ENCODE assay signal across 18 cellular contexts in genomic region chr2:100857915-100858314, GRCh38. TPM values are rescaled to one million over a fixed set of nuclear protein-coding genes. Genes with fewer than 3 reads are reported as not detected.
DNase-seq lines count a peak whose midpoint lies in the region; ATAC-seq, FAIRE-seq and TF ChIP-seq lines count a peak whose summit lies in the region.
"Had no signal": no experiment of that assay in that cellular context is flagged by ENCODE, and none has a peak within 500 bp of the region (broad histone marks: within the 10 kb centered on the region; RNA-seq: fewer than 3 reads in every experiment).

No MANE protein-coding gene starts in this region.

- H2AFZ ChIP-seq in K562 (ENCODE audit: low read depth, low read length), result no peak overlapping the region

- BruUV-seq in K562 (replicated peaks; lab: Mats Ljungman, UMichigan), result no TSS peak

- H3K36me3 ChIP-seq in K562 (ENCODE audit: control insufficient read depth, insufficient read depth, low read length) (no peaks in the 10 kb centered on the region), small intestine (ENCODE audit: control insufficient read depth in 2 of 2, insufficient read depth in 2 of 2, low read length in 2 of 2) (no peaks in the 10 kb centered on the region)
- H3K36me3 ChIP-seq: BLaER1, MG63, spleen had no signal

- no peak overlapping the region for H3K27ac ChIP-seq in K562 (ENCODE audit: extremely low read depth, low read depth, low read length)
- H3K27ac ChIP-seq in small intestine (ENCODE audit: low read depth in 1 of 2, low read length in 1 of 2), result no peak overlapping the region
- H3K27ac ChIP-seq: BLaER1 had no signal

- H4K20me1 ChIP-seq in K562 (replicated peaks; ENCODE audit: control insufficient read depth, insufficient read depth, low read length), result no peaks in the 10 kb centered on the region
- H4K20me1 ChIP-seq: BLaER1 had no signal

- intact Hi-C loops in K562 (cut with micrococcal nuclease), result no loop called here

- WGBS in K562 (ENCODE audit: insufficient coverage, low coverage, missing lambda C conversion rate), result 10% methylated on average over 3 of the region's 3 CpGs
- WGBS in small intestine, 3 donors, result 81 to 93% (median 86%) methylated on average over 3 of the region's 3 CpGs

- no peak overlapping the region for H3K4me2 ChIP-seq in K562 (ENCODE audit: insufficient read depth, low read length)
- H3K4me2 ChIP-seq: BLaER1 had no signal

- H3K79me2 ChIP-seq in K562 (ENCODE audit: control insufficient read depth, insufficient read depth, low read length), result no peaks in the 10 kb centered on the region

- ATAC-seq in K562, result no peak
- ATAC-seq: activated CD4-positive, CD25-positive, alpha-beta regulatory T cell treated with anti-CD3 and anti-CD28 coated beads, Interleukin-2, amount 50 U/mL, for 24 hours; GM12878 had no signal

- H3K9me3 ChIP-seq in K562 (replicated peaks; ENCODE audit: control insufficient read depth, insufficient read depth, low read depth, low read length) (no peaks in the 10 kb centered on the region), small intestine (ENCODE audit: control insufficient read depth, low read depth) (no peaks in the 10 kb centered on the region)
- H3K9me3 ChIP-seq: BLaER1, MG63, spleen had no signal

- no peak for TF ChIP-seq POLR2A in K562 (conservative IDR thresholded peaks at IDR 0.05)

- TF ChIP-seq EP300 in K562 (IDR thresholded peaks at IDR 0.05; ENCODE audit: low read length), result no peak

- TF ChIP-seq CTCF in K562 (IDR thresholded peaks at IDR 0.05 in 2 of 3, conservative IDR thresholded peaks at IDR 0.05 in 1 of 3; ENCODE audit: insufficient read depth in 2 of 3, low read depth in 1 of 3, low read length in 3 of 3) (no peak), foreskin fibroblast (IDR thresholded peaks at IDR 0.05; ENCODE audit: low read depth, low read length) (no peak)

- CTCF ChIA-PET in K562 (lab: Yijun Ruan, JAX; ENCODE audit: low intra/inter-chr PET ratio), result no interaction called here

- H3K9ac ChIP-seq in K562 (ENCODE audit: insufficient read depth in 1 of 2, low read depth in 2 of 2, low read length in 2 of 2), result no peak overlapping the region
- H3K9ac ChIP-seq: BLaER1 had no signal

- H3K27me3 ChIP-seq in K562 (ENCODE audit: control insufficient read depth in 2 of 2, insufficient read depth in 2 of 2, low read length in 2 of 2) (peaks cover 18 to 51% of the 10 kb centered on the region in 2 experiments), small intestine (ENCODE audit: control insufficient read depth in 2 of 2, insufficient read depth in 2 of 2, low read length in 2 of 2) (no peaks in the 10 kb centered on the region)
- H3K27me3 ChIP-seq: BLaER1, MG63, spleen had no signal

- in situ Hi-C loops in K562 (cut with MboI), result no loop called here

- no peak for TF ChIP-seq RAD21 in K562 (CRISPR knock-in tag; conservative IDR thresholded peaks at IDR 0.05 in 1 of 2, IDR thresholded peaks at IDR 0.05 in 1 of 2)

- FAIRE-seq in K562 (lab: Jason Lieb, UNC) (no peak), small intestine (lab: Jason Lieb, UNC) (no peak)
- FAIRE-seq: GM12878 had no signal

- POLR2A ChIA-PET in K562 (lab: Yijun Ruan, JAX), result no interaction called here

- H3K9me1 ChIP-seq in K562 (ENCODE audit: control insufficient read depth, insufficient read depth, low read length), result no peaks in the 10 kb centered on the region

- H3K4me3 ChIP-seq in K562 (no peak overlapping the region), foreskin fibroblast (ENCODE audit: low read depth in 1 of 2, low read length in 2 of 2) (no peak overlapping the region), small intestine (ENCODE audit: low read depth in 1 of 2, low read length in 2 of 2) (no peak overlapping the region)
- H3K4me3 ChIP-seq: BLaER1, GM12878, MG63, spleen had no signal

- peak; percentile 69 for DNase-seq in AG08395 (ENCODE audit: low spot score)
- DNase-seq in HCEC 1CT, result peak; percentile 90
- no peak for DNase-seq in K562 (ENCODE audit: extremely low read depth in 1 of 4, low spot score in 3 of 4)
- DNase-seq in foreskin fibroblast, result peak; percentile 92 to 96
- DNase-seq in D341Med (ENCODE audit: low spot score), result no peak
- DNase-seq in anterior cingulate cortex (lab: John Stamatoyannopoulos, UW), result no peak
- DNase-seq in small intestine, result no peak
- DNase-seq in NCI-H82 (lab: John Stamatoyannopoulos, UW), result no peak
- DNase-seq: DMS79, MG63, NCI-H1930, NCI-H526, occipital lobe, spleen, T-helper 1 cell had no signal

- H3K4me1 ChIP-seq in K562 (replicated peaks in 1 of 2; ENCODE audit: control insufficient read depth in 2 of 2, insufficient read depth in 2 of 2, low read length in 2 of 2), result no peaks in the 10 kb centered on the region
- H3K4me1 ChIP-seq in small intestine (ENCODE audit: control insufficient read depth in 2 of 2, insufficient read depth in 1 of 2, low read depth in 1 of 2, low read length in 1 of 2), result no peaks in the 10 kb centered on the region
- H3K4me1 ChIP-seq: BLaER1 had no signal

TF ChIP-seq in K562, 482 proteins besides CTCF, POLR2A, EP300 and RAD21 (continues in another document):
- peak; percentile 43; the same call in 1 of the 2 replicates for TF ChIP-seq ZNF584 (CRISPR knock-in tag; IDR thresholded peaks at IDR 0.05; ENCODE audit: low read depth)
- TF ChIP-seq EP400 (IDR thresholded peaks at IDR 0.05), result no peak
- no peak for TF ChIP-seq MEIS2 (IDR thresholded peaks at IDR 0.05; ENCODE audit: partially characterized antibody)
- peak in 1 of 2 experiments; percentile 60; a peak in 1 of 4 replicates for TF ChIP-seq TRIM24 (IDR thresholded peaks at IDR 0.05)
- no peak for TF ChIP-seq BRF1 (IDR thresholded peaks at IDR 0.05; ENCODE audit: borderline replicate concordance, extremely low read depth, insufficient read length)
- TF ChIP-seq CREB3L1 (IDR thresholded peaks at IDR 0.05; ENCODE audit: borderline replicate concordance, low read depth), result no peak
- TF ChIP-seq ARID4B (CRISPR knock-in tag; IDR thresholded peaks at IDR 0.05), result no peak
- no peak for TF ChIP-seq U2AF2 (optimal IDR thresholded peaks at IDR 0.05; ENCODE audit: low read depth, low read length)

RNA-seq across cellular contexts. Expression of gene NPAS2, which starts 38.0 kb away (rescaled TPM):
- 0.58 TPM in 1 of 2 replicates, not detected in the other for total RNA-seq in K562 (2011; cell fraction: chromatin; rRNA removed; ENCODE audit: low replicate concordance)
- total RNA-seq in K562 (2011; cell fraction: nucleolus; rRNA removed), result not detected in 2 replicates
- total RNA-seq in K562 (2011; cell fraction: nucleoplasm; rRNA removed), result not detected in 2 replicates
- total RNA-seq in K562 (2014; rRNA removed) (not detected in 2 replicates), K562 (2014; rRNA removed; fragmentation: Illumina TruSeq; extraction: Trizol) (not detected in 2 replicates), K562 (2015; rRNA removed; fragmentation: Illumina TruSeq; extraction: Trizol) (not detected in 2 replicates), K562 (2021) (0.29 TPM in 1 of 2 replicates, not detected in the other)
- polyA plus RNA-seq in K562 (2011; rRNA removed) (0.06 TPM in 1 of 2 replicates, not detected in the other), K562 (2014; fragmentation: Illumina TruSeq; extraction: Trizol) (0.07 TPM in 1 of 2 replicates, not detected in the other), K562 (2014; fragmentation: Nextera tagmentation; extraction: Ambion mirVana) (under 1 TPM in 1 of 2 experiments, not detected in 1; 0.06 TPM), K562 (2014; rRNA removed) (not detected in 2 replicates), small intestine (10 to 100 TPM; 25.2 to 34.2 (median 27.3) TPM)
- polyA plus RNA-seq in K562 (2011; cell fraction: cytosol; rRNA removed), result 0.04 and 0.15 TPM in 2 replicates
- polyA plus RNA-seq in K562 (2011; cell fraction: nucleus; rRNA removed), result 0.16 TPM in 1 of 2 replicates, not detected in the other
- polyA plus RNA-seq in K562 (2012), result 0.08 and 1.1 TPM in 2 replicates
- polyA minus RNA-seq in K562 (2011; rRNA and poly(A)+ RNA removed), result not detected in 2 replicates
- not detected in 2 replicates for polyA minus RNA-seq in K562 (2011; cell fraction: cytosol; rRNA and poly(A)+ RNA removed)
- polyA minus RNA-seq in K562 (2011; cell fraction: nucleus; rRNA and poly(A)+ RNA removed), result not detected in 2 replicates
- polyA plus RNA-seq: GM12878 had no signal

Comparison
In these comparisons a context has a peak if more than half of its experiments do, and no peak if none do; other contexts are left out.
1. DNase-seq: peak in AG08395 (single experiment), HCEC 1CT (single experiment) and foreskin fibroblast (2 of 2); none in K562 (0 of 4), D341Med (single experiment), anterior cingulate cortex (0 of 58), small intestine (single experiment) and NCI-H82 (single experiment).
2. RNA of gene NPAS2, which starts 38.0 kb away (polyA plus RNA-seq): 25.2 to 34.2 TPM in small intestine; 0.04 to 1.1 TPM in K562; every median in the first group is over 10 times any median in the second.